ENCODE assay signal across 12 cellular contexts in genomic region chr6:112223070-112223861, GRCh38. TPM values are rescaled to one million over a fixed set of nuclear protein-coding genes. Genes with fewer than 3 reads are reported as not detected.
A peak's percentile ranks its signal among the peaks of the same experiment; 100 is the strongest.
DNase-seq lines count a peak whose midpoint lies in the region; ATAC-seq and TF ChIP-seq lines count a peak whose summit lies in the region.
"Had no signal": no experiment of that assay in that cellular context is flagged by ENCODE, and none has a peak within 500 bp of the region (broad histone marks: within the 10 kb centered on the region; RNA-seq: fewer than 3 reads in every experiment).

No MANE protein-coding gene starts in this region.

- H3K79me1 ChIP-seq in H9 (ENCODE audit: insufficient read depth, low read depth, low read length, poor library complexity, severe bottlenecking), result no peaks in the 10 kb centered on the region

- H3K4ac ChIP-seq in H9 (ENCODE audit: low read depth, low read length), result no peak overlapping the region

- no peak overlapping the region for H2BK12ac ChIP-seq in H9 (ENCODE audit: insufficient read length, low read depth, low read length)

- ATAC-seq in GM21526 (IDR thresholded peaks at IDR 0.05; ENCODE audit: low FRiP score, unreplicated experiment), result no peak

- H3K14ac ChIP-seq in H9 (ENCODE audit: insufficient read depth, low read length), result no peak overlapping the region

- no peak overlapping the region for H2BK20ac ChIP-seq in H9 (ENCODE audit: low read depth, low read length, poor library complexity, severe bottlenecking)

- H3K36me3 Mint-ChIP-seq in H9 (ENCODE audit: insufficient read depth in 1 of 3, low read depth in 3 of 3), result no peaks in the 10 kb centered on the region

- H2AFZ ChIP-seq in H9 (ENCODE audit: low read length), result no peak overlapping the region

- H3T11ph ChIP-seq in H9 (ENCODE audit: low read length), result no peak overlapping the region

- WGBS in H9 (ENCODE audit: extremely low coverage, insufficient read length, low lambda C conversion rate), result no CpG with 5 or more reads among the region's 3 CpGs

- H4K20me1 ChIP-seq in H9 (ENCODE audit: control insufficient read depth, insufficient read depth, insufficient read length), result no peaks in the 10 kb centered on the region

- no peak overlapping the region for H3K18ac ChIP-seq in H9 (ENCODE audit: insufficient read length, low read depth, low read length)

- H3K9me3 Mint-ChIP-seq in H9, result no peaks in the 10 kb centered on the region

- no peak overlapping the region for H2BK15ac ChIP-seq in H9 (ENCODE audit: low read depth, low read length)

- no peaks in the 10 kb centered on the region for H3K27me3 ChIP-seq in H9 (ENCODE audit: insufficient read depth, low read length)
- H3K27me3 ChIP-seq: testis had no signal

- H4K8ac ChIP-seq in H9 (replicated peaks; ENCODE audit: insufficient read length, low read depth, low read length), result no peak overlapping the region

- H3K4me3 ChIP-seq in choroid plexus epithelial cell (ENCODE audit: low read depth, low read length), result no peak overlapping the region
- H3K4me3 ChIP-seq: lung, testis had no signal

- no peak overlapping the region for H3K27ac ChIP-seq in H9 (ENCODE audit: insufficient read length, low read depth, low read length)

- no peak overlapping the region for H3K27ac Mint-ChIP-seq in H9

- no peaks in the 10 kb centered on the region for H3K27me3 Mint-ChIP-seq in H9 (ENCODE audit: low read depth)

- H3K4me1 Mint-ChIP-seq in H9, result no peaks in the 10 kb centered on the region; a peak in 1 of 4 replicates

- no peak overlapping the region for H2BK5ac ChIP-seq in H9 (ENCODE audit: insufficient read length, low read length)

- H3K79me2 ChIP-seq in H9 (ENCODE audit: insufficient read depth, low read length), result no peaks in the 10 kb centered on the region

- H4K91ac ChIP-seq in H9 (ENCODE audit: insufficient read length, low read depth, low read length), result no peak overlapping the region

- no peak overlapping the region for H2AK5ac ChIP-seq in H9 (ENCODE audit: insufficient read length, low read length)

- no peak overlapping the region for H3K23ac ChIP-seq in H9 (ENCODE audit: insufficient read length, low read depth, low read length)

- no peak for TF ChIP-seq CTCF in choroid plexus epithelial cell (conservative IDR thresholded peaks at IDR 0.05; ENCODE audit: low read depth, low read length)
- no peak for TF ChIP-seq CTCF in H9 (conservative IDR thresholded peaks at IDR 0.05)

- no peaks in the 10 kb centered on the region; the same call in 1 of the 2 replicates for H3K4me1 ChIP-seq in H9 (ENCODE audit: insufficient read depth, low read length)

- H4K5ac ChIP-seq in H9 (ENCODE audit: insufficient read length, low read depth, low read length), result no peak overlapping the region

- no peak overlapping the region for H2BK120ac ChIP-seq in H9 (ENCODE audit: low read depth, low read length, poor library complexity, severe bottlenecking)

- no peaks in the 10 kb centered on the region for H3K23me2 ChIP-seq in H9 (ENCODE audit: insufficient read length, low read depth, low read length, poor library complexity, severe bottlenecking)

- no peak overlapping the region for H3K56ac ChIP-seq in H9 (ENCODE audit: insufficient read length, low read depth, low read length)

- H3K4me2 ChIP-seq in H9 (ENCODE audit: insufficient read depth, insufficient read length, low read length), result no peak overlapping the region

- DNase-seq in H4 (ENCODE audit: low spot score), result peak; percentile 45
- peak; percentile 95 for DNase-seq in choroid plexus epithelial cell (ENCODE audit: low read depth)
- peak; percentile 50 for DNase-seq in left kidney (ENCODE audit: low read depth, low spot score)
- peak; percentile 92 for DNase-seq in stromal cell of bone marrow (ENCODE audit: low read depth)
- DNase-seq in NCI-H2107 treated with DMSO at 0.1 percent for 48 hours (lab: John Stamatoyannopoulos, UW; ENCODE audit: unreplicated experiment), result no peak
- DNase-seq in stimulated activated CD4-positive, alpha-beta T cell treated with anti-CD3 and anti-CD28 coated beads, Interleukin-15, amount 100 ng/mL, for 24 hours, result no peak
- no peak for DNase-seq in H9
- DNase-seq: NK-92 treated with Interleukin-12 subunit alpha and Interleukin-12 subunit beta, amount 100 ng/mL, for 24 hours; stimulated activated CD4-positive, alpha-beta T cell treated with anti-CD3 and anti-CD28 coated beads, Interleukin-2, amount 100 ng/mL, for 24 hours; testis had no signal

- H3K9me3 ChIP-seq in H9 (ENCODE audit: control insufficient read depth, low read depth, low read length), result no peaks in the 10 kb centered on the region
- H3K9me3 ChIP-seq: testis had no signal

- no peak overlapping the region for H3K4me3 Mint-ChIP-seq in H9

- no peak overlapping the region for H3K9ac ChIP-seq in H9 (ENCODE audit: extremely low read depth, insufficient read length, low read length)

RNA-seq across cellular contexts. Expression of gene LAMA4, which starts 31.1 kb away (rescaled TPM):
- 16.4 and 18.4 TPM in 2 replicates for total RNA-seq in H4 (2014; rRNA removed; shearing (Covaris generic))
- total RNA-seq in H9 (2021), result 1.0 and 1.1 TPM in 2 replicates

Comparison
In these comparisons a context has a peak if more than half of its experiments do, and no peak if none do; other contexts are left out.
1. DNase-seq: peak in H4 (single experiment), choroid plexus epithelial cell (single experiment), left kidney (single experiment) and stromal cell of bone marrow (single experiment); none in NCI-H2107 treated with DMSO at 0.1 percent for 48 hours (single experiment), stimulated activated CD4-positive, alpha-beta T cell treated with anti-CD3 and anti-CD28 coated beads, Interleukin-15, amount 100 ng/mL, for 24 hours (single experiment) and H9 (single experiment).